ENCODE assay signal across 8 cellular contexts in the genomic region with DNA sequence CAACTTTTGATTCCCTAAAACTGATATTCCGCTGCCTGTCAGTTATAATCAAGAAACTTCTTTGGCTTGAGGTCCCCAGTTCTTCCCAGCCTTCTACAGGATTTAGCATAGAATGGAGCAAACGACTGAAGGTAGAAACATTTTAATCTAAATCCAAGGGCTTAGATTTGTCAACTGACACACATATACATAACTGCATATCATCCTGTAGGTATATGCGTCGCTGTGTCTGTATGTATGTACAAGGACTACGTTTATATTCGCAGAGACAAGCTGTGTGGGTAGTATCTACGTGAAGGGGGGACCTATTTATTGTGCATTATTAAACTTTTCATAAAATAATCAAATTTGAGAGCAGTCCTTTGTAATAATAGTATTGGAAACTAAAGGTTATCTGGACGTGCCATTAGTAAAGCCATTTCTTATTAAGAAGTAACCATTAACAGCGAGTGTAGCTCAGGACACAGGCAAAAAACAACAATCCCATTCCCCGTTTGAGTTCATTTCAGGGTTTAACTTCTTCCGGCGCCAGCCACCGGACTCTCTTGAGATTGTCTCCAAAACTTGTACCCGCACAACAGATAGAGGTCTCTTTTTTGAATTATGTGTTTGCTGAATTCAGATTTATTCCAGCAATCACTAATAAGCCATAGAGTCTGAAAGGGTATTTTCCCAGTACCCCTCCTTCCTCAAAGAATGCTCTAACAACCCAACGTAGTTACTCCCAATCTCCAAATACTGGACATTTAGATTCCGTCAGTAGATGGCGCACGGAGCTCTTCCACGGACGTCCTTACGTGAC. TPM values are rescaled to one million over a fixed set of nuclear protein-coding genes. Genes with fewer than 3 reads are reported as not detected.
DNase-seq lines count a peak whose midpoint lies in the region; ATAC-seq and TF ChIP-seq lines count a peak whose summit lies in the region.

No MANE protein-coding gene starts in this region.

- TF ChIP-seq POLR2A in right lobe of liver (IDR thresholded peaks at IDR 0.05): no peak

- no peaks in the 10 kb centered on the region for H3K27me3 ChIP-seq in right lobe of liver

- peak; percentile 27 for ATAC-seq in GM21786 (IDR thresholded peaks at IDR 0.05; ENCODE audit: unreplicated experiment)
- no peak for ATAC-seq in T-helper 17 cell
- peak; percentile 38 to 49 (median 44) for ATAC-seq in right lobe of liver
- no peak for ATAC-seq in HG03571 (IDR thresholded peaks at IDR 0.05; ENCODE audit: unreplicated experiment)

- H3K9me3 ChIP-seq in T-helper 17 cell (ENCODE audit: control insufficient read depth, low read length, poor library complexity, severe bottlenecking) (no peaks in the 10 kb centered on the region), right lobe of liver (no peaks in the 10 kb centered on the region)

- peak; percentile 76 for DNase-seq in DMS79 treated with DMSO at 0.1 percent for 48 hours (lab: John Stamatoyannopoulos, UW)
- peak; percentile 20 for DNase-seq in NCI-H1105 (lab: John Stamatoyannopoulos, UW)
- peak in 1 of 3 donors; percentile 14 for DNase-seq in T-helper 17 cell
- DNase-seq in dermis microvascular lymphatic vessel endothelial cell (ENCODE audit: low read depth in 2 of 2): peak; percentile 67 to 81
- peak in 2 of 3 donors; percentile 25 to 55 for DNase-seq in right lobe of liver
- DNase-seq in stimulated activated CD8-positive, alpha-beta memory T cell treated with anti-CD3 and anti-CD28 coated beads, Interleukin-12 subunit alpha, Interleukin-12 subunit beta, amount 100 ng/mL, for 1 hour (ENCODE audit: low read depth): peak; percentile 27

- no peaks in the 10 kb centered on the region for H3K27me3 Mint-ChIP-seq in T-helper 17 cell

- no peaks in the 10 kb centered on the region for H3K36me3 ChIP-seq in right lobe of liver

- 6% methylated on average over 21 of the region's 21 CpGs for WGBS in right lobe of liver (ENCODE audit: insufficient coverage, low coverage, low lambda C conversion rate, missing lambda C conversion rate)

- H3K27ac ChIP-seq in right lobe of liver: no peak overlapping the region

- peak; percentile 62 to 80 (median 74) for TF ChIP-seq CTCF in right lobe of liver (IDR thresholded peaks at IDR 0.05)

- peaks cover 35% of the 10 kb centered on the region for H3K4me1 Mint-ChIP-seq in T-helper 17 cell

- peak overlapping the region; percentile 72 to 80 (median 79) for H3K4me3 ChIP-seq in right lobe of liver

- no peaks in the 10 kb centered on the region for H3K36me3 Mint-ChIP-seq in T-helper 17 cell (ENCODE audit: low read depth)

- H3K4me1 ChIP-seq in right lobe of liver: peaks cover 0 to 10% (median 0%) of the 10 kb centered on the region in 4 donors

- peak overlapping the region; percentile 97 for H3K27ac Mint-ChIP-seq in T-helper 17 cell

- H3K4me3 Mint-ChIP-seq in T-helper 17 cell: peak overlapping the region; percentile 99

- intact Hi-C loops in right lobe of liver (cut with DNase I): loop anchor here in 1 of 2 donors (10.0 kb wide), 1 partner anchor 320 kb away; no protein-coding TSS in a partner anchor

RNA-seq across cellular contexts. Expression of a gene that starts 2.1 kb away (rescaled TPM):
- total RNA-seq in T-helper 17 cell (10 to 100 TPM; 37.2 to 47.1 TPM), dermis microvascular lymphatic vessel endothelial cell (1.9 and 8.1 TPM in 2 replicates), right lobe of liver (1 to 10 TPM in 3 of 6 experiments, under 1 TPM in 3; 0.43 to 2.5 (median 1.2) TPM)

RNA-seq across cellular contexts. Expression of a gene that starts 59.7 kb away (rescaled TPM):
- total RNA-seq in T-helper 17 cell (10 to 100 TPM; 16.2 to 18.2 TPM), dermis microvascular lymphatic vessel endothelial cell (76.6 and 85.2 TPM in 2 replicates), right lobe of liver (10 to 100 TPM in 2 of 6 experiments, 1 to 10 TPM in 4; 6.4 to 18.3 (median 7.8) TPM)

Comparison
In these comparisons a context has a peak if more than half of its experiments do, and no peak if none do; other contexts are left out.
1. ATAC-seq: peak in GM21786 (single experiment) and right lobe of liver (4 of 4); none in T-helper 17 cell (single experiment) and HG03571 (single experiment).